ENCODE assay signal across 9 cellular contexts in the genomic region with DNA sequence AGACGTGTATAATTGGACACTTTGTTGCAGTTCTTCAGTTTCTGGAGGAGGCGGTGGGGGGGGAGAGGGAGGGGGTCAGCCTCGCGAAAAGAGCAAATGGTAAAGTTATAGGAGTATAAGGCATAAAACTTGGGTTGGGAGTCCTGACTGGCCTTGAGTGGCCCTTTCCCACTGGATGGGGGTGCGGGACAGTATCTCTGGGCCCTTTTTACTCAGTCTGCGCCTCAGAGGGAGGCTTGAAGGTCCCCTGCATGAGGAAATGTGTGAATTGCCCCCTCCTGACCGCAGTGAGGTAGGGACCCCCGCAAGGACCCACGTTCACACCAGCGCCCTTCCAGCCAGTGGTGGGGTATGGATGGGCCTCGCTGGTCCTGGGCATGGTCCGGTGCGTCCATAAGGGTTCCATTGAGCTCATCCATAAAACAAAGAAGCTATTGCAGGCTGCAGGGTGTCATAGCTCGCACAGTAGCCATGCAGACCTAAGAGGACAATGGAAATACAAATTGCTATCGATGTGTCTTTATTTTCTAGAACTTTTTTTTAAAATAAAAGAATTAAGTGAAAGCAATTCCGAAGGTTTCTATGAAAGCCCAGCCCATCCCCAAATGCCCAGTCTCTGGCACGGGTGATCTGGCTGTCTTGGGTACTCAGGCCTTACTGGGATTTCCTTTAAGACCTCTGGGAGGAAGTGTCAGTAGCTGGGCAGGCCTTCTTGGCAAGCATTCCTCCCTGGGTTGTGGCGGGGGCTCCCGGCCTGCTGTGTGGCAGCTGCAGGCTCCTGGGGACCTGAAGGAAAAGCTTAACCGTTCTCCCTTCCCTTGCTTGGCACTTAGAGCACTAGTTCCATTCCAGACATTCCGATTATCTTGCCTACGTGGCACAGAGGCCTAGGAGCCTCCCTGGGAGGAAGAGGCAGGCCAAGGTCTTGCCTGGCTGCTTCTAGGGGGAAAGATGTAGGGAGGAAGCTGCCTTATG. TPM values are rescaled to one million over a fixed set of nuclear protein-coding genes. Genes with fewer than 3 reads are reported as not detected.
DNase-seq lines count a peak whose midpoint lies in the region; ATAC-seq lines count a peak whose summit lies in the region.
"Had no signal": no experiment of that assay in that cellular context is flagged by ENCODE, and none has a peak within 500 bp of the region (broad histone marks: within the 10 kb centered on the region; RNA-seq: fewer than 3 reads in every experiment).

No MANE protein-coding gene starts in this region.

- H3K4me3 ChIP-seq in right cardiac atrium (ENCODE audit: low read length), result peak overlapping the region; percentile 81
- H3K4me3 ChIP-seq: GM12878 had no signal

- H3K27ac ChIP-seq in right cardiac atrium (ENCODE audit: low read length), result peak overlapping the region; percentile 9

- in situ Hi-C loops in Caki2 (cut with HindIII; ENCODE audit: low pct_unique_long_range_greater_than_20kb, low sequenced_read_pairs) (no loop called here), G401 (cut with HindIII; ENCODE audit: low sequenced_read_pairs) (no loop called here)

- H3K9me3 ChIP-seq in right cardiac atrium (ENCODE audit: control insufficient read depth, low read length), result no peaks in the 10 kb centered on the region

- DNase-seq in Caki2 (ENCODE audit: low read depth) (peak; percentile 80), right cardiac atrium (peak; percentile 49 to 67 (median 61)), putamen (ENCODE audit: low spot score) (peak; percentile 25), G401 (ENCODE audit: low spot score) (no peak)
- DNase-seq in activated T-helper 2 cell treated with anti-CD3 and anti-CD28 coated beads, Interferon-gamma antibody, Interleukin-2, Interleukin-4, amounts not matched to agents 10 μg/mL and 5 μg/mL and 100 μg/mL, durations not matched to agents 14 hours and 24 hours and 36 hours (ENCODE audit: low spot score), result no peak
- DNase-seq in stimulated activated effector memory CD8-positive, alpha-beta T cell treated with anti-CD3 and anti-CD28 coated beads, Interleukin-12 subunit alpha, Interleukin-12 subunit beta, amount 100 ng/mL, for 72 hours (ENCODE audit: low spot score in 2 of 2), result no peak
- DNase-seq in stimulated activated naive CD8-positive, alpha-beta T cell treated with anti-CD3 and anti-CD28 coated beads, Interleukin-15, amount 100 ng/mL, for 72 hours, result no peak
- DNase-seq in activated CD4-positive, CD25-positive, alpha-beta regulatory T cell (lab: John Stamatoyannopoulos, UW), result no peak

- no peaks in the 10 kb centered on the region for H3K4me1 ChIP-seq in right cardiac atrium (ENCODE audit: control insufficient read depth, insufficient read depth, low read length)

- WGBS in right cardiac atrium, result 31% methylated on average over 22 of the region's 22 CpGs

- H3K4me3 Mint-ChIP-seq in activated T-helper 2 cell treated with anti-CD3 and anti-CD28 coated beads, Interferon-gamma antibody, Interleukin-2, Interleukin-4, amounts not matched to agents 10 μg/mL and 5 μg/mL and 100 μg/mL, durations not matched to agents 14 hours and 24 hours and 36 hours (ENCODE audit: low read depth), result peak overlapping the region; percentile 37
- H3K4me3 Mint-ChIP-seq in stimulated activated effector memory CD8-positive, alpha-beta T cell treated with anti-CD3 and anti-CD28 coated beads, Interleukin-12 subunit alpha, Interleukin-12 subunit beta, amount 100 ng/mL, for 72 hours, result no peak overlapping the region
- H3K4me3 Mint-ChIP-seq in stimulated activated naive CD8-positive, alpha-beta T cell treated with anti-CD3 and anti-CD28 coated beads, Interleukin-15, amount 100 ng/mL, for 72 hours, result no peak overlapping the region

- H3K4me1 Mint-ChIP-seq in activated T-helper 2 cell treated with anti-CD3 and anti-CD28 coated beads, Interferon-gamma antibody, Interleukin-2, Interleukin-4, amounts not matched to agents 10 μg/mL and 5 μg/mL and 100 μg/mL, durations not matched to agents 14 hours and 24 hours and 36 hours (ENCODE audit: low read depth), result peaks cover 3% of the 10 kb centered on the region
- peaks cover 5% of the 10 kb centered on the region for H3K4me1 Mint-ChIP-seq in stimulated activated effector memory CD8-positive, alpha-beta T cell treated with anti-CD3 and anti-CD28 coated beads, Interleukin-12 subunit alpha, Interleukin-12 subunit beta, amount 100 ng/mL, for 72 hours
- no peaks in the 10 kb centered on the region for H3K4me1 Mint-ChIP-seq in stimulated activated naive CD8-positive, alpha-beta T cell treated with anti-CD3 and anti-CD28 coated beads, Interleukin-15, amount 100 ng/mL, for 72 hours

- ATAC-seq in right cardiac atrium, result peak in 1 of 2 donors; percentile 16
- no peak for ATAC-seq in stimulated activated effector memory CD8-positive, alpha-beta T cell treated with anti-CD3 and anti-CD28 coated beads, Interleukin-12 subunit alpha, Interleukin-12 subunit beta, amount 100 ng/mL, for 72 hours
- ATAC-seq in stimulated activated naive CD8-positive, alpha-beta T cell treated with anti-CD3 and anti-CD28 coated beads, Interleukin-15, amount 100 ng/mL, for 72 hours, result no peak
- ATAC-seq: GM12878 had no signal

- H3K36me3 Mint-ChIP-seq in activated T-helper 2 cell treated with anti-CD3 and anti-CD28 coated beads, Interferon-gamma antibody, Interleukin-2, Interleukin-4, amounts not matched to agents 10 μg/mL and 5 μg/mL and 100 μg/mL, durations not matched to agents 14 hours and 24 hours and 36 hours (ENCODE audit: low read depth), result no peaks in the 10 kb centered on the region
- H3K36me3 Mint-ChIP-seq in stimulated activated effector memory CD8-positive, alpha-beta T cell treated with anti-CD3 and anti-CD28 coated beads, Interleukin-12 subunit alpha, Interleukin-12 subunit beta, amount 100 ng/mL, for 72 hours, result no peaks in the 10 kb centered on the region

- H3K27me3 ChIP-seq in right cardiac atrium (ENCODE audit: control insufficient read depth, insufficient read depth), result no peaks in the 10 kb centered on the region

- H3K27me3 Mint-ChIP-seq in activated T-helper 2 cell treated with anti-CD3 and anti-CD28 coated beads, Interferon-gamma antibody, Interleukin-2, Interleukin-4, amounts not matched to agents 10 μg/mL and 5 μg/mL and 100 μg/mL, durations not matched to agents 14 hours and 24 hours and 36 hours (ENCODE audit: low read depth), result peaks cover 21% of the 10 kb centered on the region
- H3K27me3 Mint-ChIP-seq in stimulated activated naive CD8-positive, alpha-beta T cell treated with anti-CD3 and anti-CD28 coated beads, Interleukin-15, amount 100 ng/mL, for 72 hours, result peaks cover 45% of the 10 kb centered on the region

- intact Hi-C loops in activated T-helper 2 cell treated with anti-CD3 and anti-CD28 coated beads, Interferon-gamma antibody, Interleukin-2, Interleukin-4, amounts not matched to agents 10 μg/mL and 5 μg/mL and 100 μg/mL, durations not matched to agents 14 hours and 24 hours and 36 hours (cut with micrococcal nuclease), result no loop called here
- intact Hi-C loops in right cardiac atrium (cut with DNase I), result loop anchor here in 2 of 4 donors (5.0 to 10.0 kb wide), 3 partner anchors 182 to 262 kb away; no protein-coding TSS in a partner anchor

- no peak overlapping the region for H3K27ac Mint-ChIP-seq in activated T-helper 2 cell treated with anti-CD3 and anti-CD28 coated beads, Interferon-gamma antibody, Interleukin-2, Interleukin-4, amounts not matched to agents 10 μg/mL and 5 μg/mL and 100 μg/mL, durations not matched to agents 14 hours and 24 hours and 36 hours
- H3K27ac Mint-ChIP-seq in stimulated activated effector memory CD8-positive, alpha-beta T cell treated with anti-CD3 and anti-CD28 coated beads, Interleukin-12 subunit alpha, Interleukin-12 subunit beta, amount 100 ng/mL, for 72 hours, result no peak overlapping the region
- no peak overlapping the region for H3K27ac Mint-ChIP-seq in stimulated activated naive CD8-positive, alpha-beta T cell treated with anti-CD3 and anti-CD28 coated beads, Interleukin-15, amount 100 ng/mL, for 72 hours

- no peaks in the 10 kb centered on the region for H3K9me3 Mint-ChIP-seq in activated T-helper 2 cell treated with anti-CD3 and anti-CD28 coated beads, Interferon-gamma antibody, Interleukin-2, Interleukin-4, amounts not matched to agents 10 μg/mL and 5 μg/mL and 100 μg/mL, durations not matched to agents 14 hours and 24 hours and 36 hours
- H3K9me3 Mint-ChIP-seq in stimulated activated effector memory CD8-positive, alpha-beta T cell treated with anti-CD3 and anti-CD28 coated beads, Interleukin-12 subunit alpha, Interleukin-12 subunit beta, amount 100 ng/mL, for 72 hours, result peaks cover 2% of the 10 kb centered on the region
- H3K9me3 Mint-ChIP-seq in stimulated activated naive CD8-positive, alpha-beta T cell treated with anti-CD3 and anti-CD28 coated beads, Interleukin-15, amount 100 ng/mL, for 72 hours, result no peaks in the 10 kb centered on the region

RNA-seq across cellular contexts. Expression of gene SEMA5A, which starts 1.4 kb away (rescaled TPM):
- under 0.01 and 0.57 TPM in 2 replicates for total RNA-seq in Caki2 (2014; rRNA removed; shearing (Covaris generic); ENCODE audit: low replicate concordance)
- 0.27 and 0.62 TPM in 2 replicates for total RNA-seq in activated T-helper 2 cell treated with anti-CD3 and anti-CD28 coated beads, Interferon-gamma antibody, Interleukin-2, Interleukin-4, amounts not matched to agents 10 μg/mL and 5 μg/mL and 100 μg/mL, durations not matched to agents 14 hours and 24 hours and 36 hours
- total RNA-seq in right cardiac atrium, result 10 to 100 TPM; 23.2 to 28.2 (median 25.3) TPM
- 6.7 TPM for polyA plus RNA-seq in right cardiac atrium
- 0.55 and 0.95 TPM in 2 replicates for total RNA-seq in G401 (2014; rRNA removed; shearing (Covaris generic))

Comparison
In these comparisons a context has a peak if more than half of its experiments do, and no peak if none do; other contexts are left out.
1. DNase-seq: peak in Caki2 (single experiment), right cardiac atrium (3 of 3) and putamen (single experiment); none in activated T-helper 2 cell treated with anti-CD3 and anti-CD28 coated beads, Interferon-gamma antibody, Interleukin-2, Interleukin-4, amounts not matched to agents 10 μg/mL and 5 μg/mL and 100 μg/mL, durations not matched to agents 14 hours and 24 hours and 36 hours (single experiment), stimulated activated effector memory CD8-positive, alpha-beta T cell treated with anti-CD3 and anti-CD28 coated beads, Interleukin-12 subunit alpha, Interleukin-12 subunit beta, amount 100 ng/mL, for 72 hours (0 of 2), stimulated activated naive CD8-positive, alpha-beta T cell treated with anti-CD3 and anti-CD28 coated beads, Interleukin-15, amount 100 ng/mL, for 72 hours (0 of 2), G401 (single experiment) and activated CD4-positive, CD25-positive, alpha-beta regulatory T cell (0 of 4).
2. RNA of gene SEMA5A, which starts 1.4 kb away (total RNA-seq): 23.2 to 28.2 TPM in right cardiac atrium; 0.55 to 0.95 TPM in G401, under 0.01 to 0.57 TPM in Caki2 and 0.27 to 0.62 TPM in activated T-helper 2 cell treated with anti-CD3 and anti-CD28 coated beads, Interferon-gamma antibody, Interleukin-2, Interleukin-4, amounts not matched to agents 10 μg/mL and 5 μg/mL and 100 μg/mL, durations not matched to agents 14 hours and 24 hours and 36 hours; every median in the first group is over 10 times any median in the second.